ENCODE assay signal across 18 cellular contexts in the genomic region with DNA sequence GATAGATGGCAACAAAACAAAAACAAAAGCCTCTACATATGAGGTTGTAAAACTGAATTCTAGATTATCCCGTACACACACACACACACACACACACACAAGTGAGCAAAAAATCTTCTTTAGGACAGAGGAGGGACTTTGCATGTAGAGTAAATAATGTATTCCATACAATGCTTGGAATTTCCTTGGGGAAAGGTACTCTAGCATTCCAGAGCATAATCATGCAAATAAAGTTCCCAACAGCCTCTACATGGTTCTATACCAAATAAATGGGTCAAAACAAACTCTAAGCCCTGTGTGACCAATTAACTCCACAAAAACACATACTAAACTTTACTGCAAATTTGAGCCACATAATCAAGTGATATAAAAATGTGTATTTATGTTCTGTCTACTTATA.
"Had no signal": no experiment of that assay in that cellular context is flagged by ENCODE, and none has a peak within 500 bp of the region (broad histone marks: within the 10 kb centered on the region; RNA-seq: fewer than 3 reads in every experiment).

No MANE protein-coding gene starts in this region.

- H3K27ac Mint-ChIP-seq: endodermal cell; naive thymus-derived CD8-positive, alpha-beta T cell; progenitor cell of endocrine pancreas had no signal

- H3K4me1 ChIP-seq: colonic mucosa, pancreas had no signal

- H3K4me2 ChIP-seq: hepatocyte had no signal

- H2AFZ ChIP-seq: hepatocyte had no signal

- ATAC-seq: mucosa of descending colon; naive thymus-derived CD8-positive, alpha-beta T cell; pancreas; right cardiac atrium had no signal

- H3K4me3 Mint-ChIP-seq: endodermal cell; naive thymus-derived CD8-positive, alpha-beta T cell had no signal

- H3K4me1 Mint-ChIP-seq: naive thymus-derived CD8-positive, alpha-beta T cell had no signal

- H3K4me3 ChIP-seq: colonic mucosa, hepatocyte, mucosa of descending colon, pancreas had no signal

- H3K27ac ChIP-seq: colonic mucosa, hepatocyte, neutrophil, pancreas had no signal

- H3K27me3 Mint-ChIP-seq: progenitor cell of endocrine pancreas had no signal

- DNase-seq: colonic mucosa; dermis blood vessel endothelial cell; endodermal cell; erythroblast; foreskin melanocyte; head of caudate nucleus; kidney glomerular epithelial cell; mucosa of descending colon; naive thymus-derived CD8-positive, alpha-beta T cell; pancreas; right cardiac atrium; small intestine; stimulated activated CD4-positive, alpha-beta T cell treated with anti-CD3 and anti-CD28 coated beads, Interleukin-12 subunit alpha, Interleukin-12 subunit beta, amount 100 ng/mL, for 4 hours; stimulated activated naive CD4-positive, alpha-beta T cell treated with Interleukin-2 at 50 U/mL for 16 hours; trophoblast cell had no signal

- H3K27me3 ChIP-seq: colonic mucosa, hepatocyte, neutrophil, pancreas had no signal

- H3K9me3 ChIP-seq: colonic mucosa, neutrophil, pancreas had no signal

- H3K36me3 ChIP-seq: colonic mucosa, neutrophil, pancreas had no signal
